ENCODE assay signal across 14 cellular contexts in genomic region chr9:130890869-130891698, GRCh38. TPM values are rescaled to one million over a fixed set of nuclear protein-coding genes. Genes with fewer than 3 reads are reported as not detected.
DNase-seq lines count a peak whose midpoint lies in the region; ATAC-seq and TF ChIP-seq lines count a peak whose summit lies in the region.
"Had no signal": no experiment of that assay in that cellular context is flagged by ENCODE, and none has a peak within 500 bp of the region (broad histone marks: within the 10 kb centered on the region; RNA-seq: fewer than 3 reads in every experiment).

No MANE protein-coding gene starts in this region.

- peak overlapping the region; percentile 51 for H3K27ac Mint-ChIP-seq in activated naive CD4-positive, alpha-beta T cell treated with anti-CD3 and anti-CD28 coated beads, Interleukin-2, amount 50 U/mL, for 24 hours
- peak overlapping the region in 1 of 2 donors; percentile 50 for H3K27ac Mint-ChIP-seq in activated naive CD4-positive, alpha-beta T cell treated with anti-CD3 and anti-CD28 coated beads, Interleukin-2, amount 50 U/mL, for 72 hours
- H3K27ac Mint-ChIP-seq in endodermal cell, result peak overlapping the region; percentile 23
- H3K27ac Mint-ChIP-seq in activated naive CD8-positive, alpha-beta T cell treated with anti-CD3 and anti-CD28 coated beads for 36 hours, result no peak overlapping the region
- H3K27ac Mint-ChIP-seq: CD4-positive, CD25-positive, alpha-beta regulatory T cell had no signal

- no peaks in the 10 kb centered on the region for H3K9me3 Mint-ChIP-seq in activated naive CD4-positive, alpha-beta T cell treated with anti-CD3 and anti-CD28 coated beads, Interleukin-2, amount 50 U/mL, for 24 hours
- H3K9me3 Mint-ChIP-seq in activated naive CD4-positive, alpha-beta T cell treated with anti-CD3 and anti-CD28 coated beads, Interleukin-2, amount 50 U/mL, for 72 hours, result no peaks in the 10 kb centered on the region
- H3K9me3 Mint-ChIP-seq in endodermal cell, result no peaks in the 10 kb centered on the region
- no peaks in the 10 kb centered on the region for H3K9me3 Mint-ChIP-seq in activated naive CD8-positive, alpha-beta T cell treated with anti-CD3 and anti-CD28 coated beads for 36 hours
- H3K9me3 Mint-ChIP-seq: CD4-positive, CD25-positive, alpha-beta regulatory T cell had no signal

- peaks cover 77% of the 10 kb centered on the region for H3K36me3 ChIP-seq in NT2/D1 (ENCODE audit: insufficient read depth, insufficient read length, low read length)
- H3K36me3 ChIP-seq in endodermal cell (ENCODE audit: control insufficient read depth, insufficient read depth, low read length), result peaks cover 22% of the 10 kb centered on the region
- peaks cover 0 to 75% (median 38%) of the 10 kb centered on the region in 6 donors for H3K36me3 ChIP-seq in spleen

- 90 to 97% methylated on average over 14 to 21 of the region's 21 CpGs for WGBS in endodermal cell (ENCODE audit: insufficient coverage in 1 of 2, insufficient read length in 1 of 2), 2 experiments
- WGBS in spleen, 5 donors, result 86 to 91% (median 91%) methylated on average over 14 to 21 of the region's 21 CpGs

- no peaks in the 10 kb centered on the region for H3K27me3 Mint-ChIP-seq in activated naive CD4-positive, alpha-beta T cell treated with anti-CD3 and anti-CD28 coated beads, Interleukin-2, amount 50 U/mL, for 24 hours
- no peaks in the 10 kb centered on the region for H3K27me3 Mint-ChIP-seq in endodermal cell (ENCODE audit: insufficient read depth)
- no peaks in the 10 kb centered on the region for H3K27me3 Mint-ChIP-seq in activated naive CD8-positive, alpha-beta T cell treated with anti-CD3 and anti-CD28 coated beads for 36 hours
- H3K27me3 Mint-ChIP-seq: CD4-positive, CD25-positive, alpha-beta regulatory T cell had no signal

- TF ChIP-seq CTCF in endodermal cell (conservative IDR thresholded peaks at IDR 0.05) (no peak), spleen (IDR thresholded peaks at IDR 0.05 in 8 of 11, conservative IDR thresholded peaks at IDR 0.05 in 3 of 11) (no peak)

- H3K27ac ChIP-seq in endodermal cell (ENCODE audit: low read depth, low read length), result no peak overlapping the region
- H3K27ac ChIP-seq in spleen, result no peak overlapping the region

- intact Hi-C loops in spleen (cut with DNase I; ENCODE audit: low total_unique reads), result no loop called here

- H3K4me3 ChIP-seq in NT2/D1 (ENCODE audit: insufficient read length, low read depth) (no peak overlapping the region), endodermal cell (ENCODE audit: low read length) (no peak overlapping the region), spleen (no peak overlapping the region)

- peaks cover 1% of the 10 kb centered on the region for H3K36me3 Mint-ChIP-seq in activated naive CD4-positive, alpha-beta T cell treated with anti-CD3 and anti-CD28 coated beads, Interleukin-2, amount 50 U/mL, for 24 hours
- no peaks in the 10 kb centered on the region for H3K36me3 Mint-ChIP-seq in activated naive CD4-positive, alpha-beta T cell treated with anti-CD3 and anti-CD28 coated beads, Interleukin-2, amount 50 U/mL, for 72 hours
- peaks cover 35% of the 10 kb centered on the region for H3K36me3 Mint-ChIP-seq in endodermal cell (ENCODE audit: low read depth)
- H3K36me3 Mint-ChIP-seq in activated naive CD8-positive, alpha-beta T cell treated with anti-CD3 and anti-CD28 coated beads for 36 hours, result peaks cover 1% of the 10 kb centered on the region

- DNase-seq in activated naive CD4-positive, alpha-beta T cell treated with anti-CD3 and anti-CD28 coated beads, Interleukin-2, amount 50 U/mL, for 72 hours (ENCODE audit: low spot score in 2 of 2), result no peak
- DNase-seq in NT2/D1 (ENCODE audit: low read depth, low spot score), result no peak
- peak; percentile 43 for DNase-seq in endodermal cell
- peak; percentile 63 for DNase-seq in spleen
- no peak for DNase-seq in activated naive CD8-positive, alpha-beta T cell treated with anti-CD3 and anti-CD28 coated beads for 36 hours
- DNase-seq in GM19238 (ENCODE audit: insufficient read length, low spot score), result no peak
- DNase-seq: CD4-positive, CD25-positive, alpha-beta regulatory T cell; KBM-7; NCI-H1048; NCI-H146; NCI-H446; SHP77 treated with DMSO at 0.1 percent for 48 hours had no signal

- H3K9me3 ChIP-seq in NT2/D1 (ENCODE audit: insufficient read depth, low read length), result no peaks in the 10 kb centered on the region
- H3K9me3 ChIP-seq in endodermal cell (ENCODE audit: control insufficient read depth, low read length), result no peaks in the 10 kb centered on the region
- no peaks in the 10 kb centered on the region for H3K9me3 ChIP-seq in spleen

- peak overlapping the region; percentile 17 for H3K9ac ChIP-seq in NT2/D1 (ENCODE audit: insufficient read length, low read depth)
- H3K9ac ChIP-seq in endodermal cell (ENCODE audit: extremely low read depth, low read length, poor library complexity, severe bottlenecking), result no peak overlapping the region

- TF ChIP-seq POLR2A in spleen (IDR thresholded peaks at IDR 0.05), result no peak

- no peaks in the 10 kb centered on the region for H3K4me1 Mint-ChIP-seq in activated naive CD4-positive, alpha-beta T cell treated with anti-CD3 and anti-CD28 coated beads, Interleukin-2, amount 50 U/mL, for 24 hours
- H3K4me1 Mint-ChIP-seq in endodermal cell, result peaks cover 11% of the 10 kb centered on the region
- peaks cover 2% of the 10 kb centered on the region for H3K4me1 Mint-ChIP-seq in activated naive CD8-positive, alpha-beta T cell treated with anti-CD3 and anti-CD28 coated beads for 36 hours

- peaks cover 4% of the 10 kb centered on the region for H3K4me1 ChIP-seq in NT2/D1 (ENCODE audit: insufficient read depth, insufficient read length)
- H3K4me1 ChIP-seq in endodermal cell (ENCODE audit: control insufficient read depth, insufficient read depth, low read length), result peaks cover 10% of the 10 kb centered on the region
- peaks cover 0 to 21% (median 10%) of the 10 kb centered on the region in 6 donors for H3K4me1 ChIP-seq in spleen

- ATAC-seq in activated naive CD4-positive, alpha-beta T cell treated with anti-CD3 and anti-CD28 coated beads, Interleukin-2, amount 50 U/mL, for 72 hours, result no peak
- no peak for ATAC-seq in HG02798 (IDR thresholded peaks at IDR 0.05; ENCODE audit: poor library complexity, unreplicated experiment)

- no peak overlapping the region for H3K4me3 Mint-ChIP-seq in activated naive CD4-positive, alpha-beta T cell treated with anti-CD3 and anti-CD28 coated beads, Interleukin-2, amount 50 U/mL, for 24 hours
- H3K4me3 Mint-ChIP-seq in endodermal cell, result no peak overlapping the region
- no peak overlapping the region for H3K4me3 Mint-ChIP-seq in activated naive CD8-positive, alpha-beta T cell treated with anti-CD3 and anti-CD28 coated beads for 36 hours
- H3K4me3 Mint-ChIP-seq: CD4-positive, CD25-positive, alpha-beta regulatory T cell had no signal

- H3K27me3 ChIP-seq in NT2/D1 (ENCODE audit: insufficient read depth, insufficient read length) (no peaks in the 10 kb centered on the region), endodermal cell (ENCODE audit: control insufficient read depth, insufficient read depth, low read length, poor library complexity, severe bottlenecking) (no peaks in the 10 kb centered on the region), spleen (replicated peaks in 1 of 7) (no peaks in the 10 kb centered on the region)

RNA-seq across cellular contexts. Expression of gene QRFP, which starts 5.5 kb away (rescaled TPM):
- total RNA-seq in activated naive CD4-positive, alpha-beta T cell treated with anti-CD3 and anti-CD28 coated beads, Interleukin-2, amount 50 U/mL, for 72 hours, result not detected
- not detected for total RNA-seq in endodermal cell
- polyA plus RNA-seq in endodermal cell (2013, experiment 1 of 2), result not detected
- not detected for polyA plus RNA-seq in endodermal cell (2013, experiment 2 of 2)
- not detected for total RNA-seq in spleen
- under 1 TPM in 2 of 3 donors, not detected in 1; 0.13 to 0.16 TPM for polyA plus RNA-seq in spleen
- total RNA-seq in activated naive CD8-positive, alpha-beta T cell treated with anti-CD3 and anti-CD28 coated beads for 36 hours, result not detected
- total RNA-seq: CD4-positive, CD25-positive, alpha-beta regulatory T cell had no signal
- polyA plus RNA-seq: CD4-positive, CD25-positive, alpha-beta regulatory T cell had no signal

RNA-seq across cellular contexts. Expression of gene FIBCD1, which starts 48.0 kb away (rescaled TPM):
- total RNA-seq in activated naive CD4-positive, alpha-beta T cell treated with anti-CD3 and anti-CD28 coated beads, Interleukin-2, amount 50 U/mL, for 72 hours, result not detected
- total RNA-seq in endodermal cell (1 to 10 TPM; 2.8 to 3.7 TPM), spleen (under 1 TPM in 4 of 7 donors, not detected in 3; 0.26 to 0.51 (median 0.44) TPM)
- 4.3 TPM for polyA plus RNA-seq in endodermal cell (2013, experiment 1 of 2)
- polyA plus RNA-seq in endodermal cell (2013, experiment 2 of 2), result 3.4 TPM
- under 1 TPM; 0.02 to 0.35 (median 0.06) TPM for polyA plus RNA-seq in spleen
- total RNA-seq in activated naive CD8-positive, alpha-beta T cell treated with anti-CD3 and anti-CD28 coated beads for 36 hours, result not detected
- total RNA-seq: CD4-positive, CD25-positive, alpha-beta regulatory T cell had no signal
- polyA plus RNA-seq: CD4-positive, CD25-positive, alpha-beta regulatory T cell had no signal

RNA-seq across cellular contexts. Expression of gene ABL1, which starts 56.0 kb away (rescaled TPM):
- total RNA-seq in activated naive CD4-positive, alpha-beta T cell treated with anti-CD3 and anti-CD28 coated beads, Interleukin-2, amount 50 U/mL, for 72 hours, result 10 to 100 TPM; 24.4 to 35.0 TPM
- 10 to 100 TPM; 78.8 to 94.1 TPM for total RNA-seq in endodermal cell
- 62.3 TPM for polyA plus RNA-seq in endodermal cell (2013, experiment 1 of 2)
- 60.4 TPM for polyA plus RNA-seq in endodermal cell (2013, experiment 2 of 2)
- 10 to 100 TPM; 36.2 to 76.7 (median 55.5) TPM for total RNA-seq in spleen
- polyA plus RNA-seq in spleen, result 10 to 100 TPM in 2 of 3 donors, 1 to 10 TPM in 1; 9.7 to 17.0 (median 11.5) TPM
- 10 to 100 TPM; 37.9 to 38.5 TPM for total RNA-seq in activated naive CD8-positive, alpha-beta T cell treated with anti-CD3 and anti-CD28 coated beads for 36 hours

Comparison
In these comparisons a context has a peak if more than half of its experiments do, and no peak if none do; other contexts are left out.
1. DNase-seq: peak in endodermal cell (single experiment) and spleen (single experiment); none in activated naive CD4-positive, alpha-beta T cell treated with anti-CD3 and anti-CD28 coated beads, Interleukin-2, amount 50 U/mL, for 72 hours (0 of 2), NT2/D1 (single experiment), activated naive CD8-positive, alpha-beta T cell treated with anti-CD3 and anti-CD28 coated beads for 36 hours (single experiment) and GM19238 (single experiment).